20 cellular contexts compared by ENCODE assay signal in genomic region chr17:50613596-50613995, GRCh38. TPM values are rescaled to one million over a fixed set of nuclear protein-coding genes. Genes with fewer than 3 reads are reported as not detected.
DNase-seq lines count a peak whose midpoint lies in the region; ATAC-seq and TF ChIP-seq lines count a peak whose summit lies in the region.
"Had no signal": no experiment of that assay in that cellular context is flagged by ENCODE, and none has a peak within 500 bp of the region (broad histone marks: within the 10 kb centered on the region; RNA-seq: fewer than 3 reads in every experiment).

No MANE protein-coding gene starts in this region.

- H3K4me3 Mint-ChIP-seq in Caco-2 (ENCODE audit: unreplicated experiment) (no peak overlapping the region), chondrocyte (ENCODE audit: unreplicated experiment) (no peak overlapping the region)
- H3K4me3 Mint-ChIP-seq in naive thymus-derived CD4-positive, alpha-beta T cell: no peak overlapping the region
- H3K4me3 Mint-ChIP-seq: activated naive CD8-positive, alpha-beta T cell treated with anti-CD3 and anti-CD28 coated beads, Interleukin-2, amount 10 ng/mL, durations not matched to agents 7 days and 5 days; activated T-helper 1 cell treated with anti-CD3 and anti-CD28 coated beads, Interleukin-12 subunit alpha, Interleukin-12 subunit beta, Interleukin-2, Interleukin-4 antibody, amounts not matched to agents 30 ng/mL and 10 ng/mL and 1 ng/mL, durations not matched to agents 14 hours and 24 hours and 36 hours had no signal

- H3K36me3 ChIP-seq in Caco-2 (ENCODE audit: control insufficient read depth, insufficient read depth, low read length): no peaks in the 10 kb centered on the region
- H3K36me3 ChIP-seq in H7 (replicated peaks; ENCODE audit: control insufficient read depth, insufficient read depth, low read length): no peaks in the 10 kb centered on the region
- no peaks in the 10 kb centered on the region for H3K36me3 ChIP-seq in naive thymus-derived CD4-positive, alpha-beta T cell (ENCODE audit: control insufficient read depth in 2 of 3, insufficient read depth in 3 of 3, low read length in 3 of 3)
- H3K36me3 ChIP-seq: vagina had no signal

- no peaks in the 10 kb centered on the region for H3K27me3 Mint-ChIP-seq in Caco-2 (ENCODE audit: insufficient read depth, unreplicated experiment)
- H3K27me3 Mint-ChIP-seq in chondrocyte (ENCODE audit: low read depth): peaks cover 2% of the 10 kb centered on the region
- peaks cover 4 to 16% (median 5%) of the 10 kb centered on the region in 5 donors for H3K27me3 Mint-ChIP-seq in naive thymus-derived CD4-positive, alpha-beta T cell

- no peaks in the 10 kb centered on the region for H3K9me3 Mint-ChIP-seq in Caco-2 (ENCODE audit: unreplicated experiment)
- no peaks in the 10 kb centered on the region for H3K9me3 Mint-ChIP-seq in chondrocyte (ENCODE audit: low read depth)
- no peaks in the 10 kb centered on the region for H3K9me3 Mint-ChIP-seq in naive thymus-derived CD4-positive, alpha-beta T cell
- H3K9me3 Mint-ChIP-seq: activated naive CD8-positive, alpha-beta T cell treated with anti-CD3 and anti-CD28 coated beads, Interleukin-2, amount 10 ng/mL, durations not matched to agents 7 days and 5 days; activated T-helper 1 cell treated with anti-CD3 and anti-CD28 coated beads, Interleukin-12 subunit alpha, Interleukin-12 subunit beta, Interleukin-2, Interleukin-4 antibody, amounts not matched to agents 30 ng/mL and 10 ng/mL and 1 ng/mL, durations not matched to agents 14 hours and 24 hours and 36 hours had no signal

- H3K4me1 Mint-ChIP-seq in Caco-2 (ENCODE audit: low read depth, unreplicated experiment) (no peaks in the 10 kb centered on the region), chondrocyte (ENCODE audit: low read depth) (peaks cover 6% of the 10 kb centered on the region)
- peaks cover 3 to 8% (median 6%) of the 10 kb centered on the region in 7 donors for H3K4me1 Mint-ChIP-seq in naive thymus-derived CD4-positive, alpha-beta T cell

- BruUV-seq in Caco-2 (replicated peaks; lab: Mats Ljungman, UMichigan): no TSS peak

- CTCF ChIA-PET in Caco-2 (lab: Charles Lee): interaction anchor here (1.7 kb wide), 2 partner anchors 13 to 54 kb away, joined by 4 to 8 read pairs; partner anchors contain the start of gene CACNA1G
- CTCF ChIA-PET in naive thymus-derived CD4-positive, alpha-beta T cell (lab: Charles Lee): no interaction called here

- H3K27me3 ChIP-seq in Caco-2 (replicated peaks; ENCODE audit: control insufficient read depth, insufficient read depth, low read length) (no peaks in the 10 kb centered on the region), H7 (ENCODE audit: control insufficient read depth, insufficient read depth, low read length) (no peaks in the 10 kb centered on the region)
- H3K27me3 ChIP-seq in naive thymus-derived CD4-positive, alpha-beta T cell (ENCODE audit: control insufficient read depth in 2 of 2, insufficient read depth in 2 of 2, low read length in 2 of 2): peaks cover 0 to 2% of the 10 kb centered on the region in 2 donors
- H3K27me3 ChIP-seq: vagina had no signal

- DNase-seq in Caco-2: no peak
- peak; percentile 88 for DNase-seq in H7
- DNase-seq in chondrocyte (ENCODE audit: low spot score): no peak
- DNase-seq in naive thymus-derived CD4-positive, alpha-beta T cell: no peak
- no peak for DNase-seq in NCI-H446 (lab: John Stamatoyannopoulos, UW)
- DNase-seq in T1000 (lab: John Stamatoyannopoulos, UW): no peak
- DNase-seq: activated naive CD8-positive, alpha-beta T cell treated with anti-CD3 and anti-CD28 coated beads, Interleukin-2, amount 10 ng/mL, durations not matched to agents 7 days and 5 days; DMS79; mammary epithelial cell; NCI-H1436 treated with DMSO at 0.1 percent for 48 hours; NCI-H2227 treated with DMSO at 0.1 percent for 48 hours; stimulated activated CD4-positive, alpha-beta T cell treated with anti-CD3 and anti-CD28 coated beads, Interleukin-4, amount 100 ng/mL, for 4 hours had no signal

- H3K27ac ChIP-seq in naive thymus-derived CD4-positive, alpha-beta T cell (ENCODE audit: low read depth, low read length): no peak overlapping the region
- H3K27ac ChIP-seq: C4-2B, skin epidermis, vagina had no signal

- TF ChIP-seq CTCF in Caco-2 (IDR thresholded peaks at IDR 0.05; ENCODE audit: insufficient read depth in 1 of 2, low read depth in 1 of 2, low read length in 1 of 2, severe bottlenecking in 1 of 2, unreplicated experiment in 1 of 2): peak; percentile 22 to 23
- TF ChIP-seq CTCF in chondrocyte (IDR thresholded peaks at IDR 0.05): peak; percentile 24

- no peaks in the 10 kb centered on the region for H3K4me1 ChIP-seq in Caco-2
- H3K4me1 ChIP-seq in naive thymus-derived CD4-positive, alpha-beta T cell (ENCODE audit: control insufficient read depth in 2 of 2, insufficient read depth in 2 of 2, low read length in 2 of 2): no peaks in the 10 kb centered on the region

- H3K36me3 Mint-ChIP-seq in Caco-2 (ENCODE audit: insufficient read depth, unreplicated experiment) (no peaks in the 10 kb centered on the region), chondrocyte (ENCODE audit: low read depth) (no peaks in the 10 kb centered on the region)
- H3K36me3 Mint-ChIP-seq in naive thymus-derived CD4-positive, alpha-beta T cell: no peaks in the 10 kb centered on the region
- H3K36me3 Mint-ChIP-seq: activated naive CD8-positive, alpha-beta T cell treated with anti-CD3 and anti-CD28 coated beads, Interleukin-2, amount 10 ng/mL, durations not matched to agents 7 days and 5 days had no signal

- peak; percentile 23 for ATAC-seq in naive thymus-derived CD4-positive, alpha-beta T cell
- no peak for ATAC-seq in HG02571 (IDR thresholded peaks at IDR 0.05; ENCODE audit: unreplicated experiment)

- no peak overlapping the region for H3K4me3 ChIP-seq in Caco-2 (ENCODE audit: low read depth, low read length)
- H3K4me3 ChIP-seq in H7 (ENCODE audit: insufficient read depth, low read depth, low read length): no peak overlapping the region
- H3K4me3 ChIP-seq in naive thymus-derived CD4-positive, alpha-beta T cell (ENCODE audit: low read length): no peak overlapping the region
- H3K4me3 ChIP-seq: skin epidermis, vagina had no signal

- POLR2A ChIA-PET in Caco-2 (lab: Charles Lee): no interaction called here
- POLR2A ChIA-PET in naive thymus-derived CD4-positive, alpha-beta T cell (lab: Charles Lee): no interaction called here

- no peak overlapping the region for H3K27ac Mint-ChIP-seq in Caco-2 (ENCODE audit: unreplicated experiment)
- no peak overlapping the region for H3K27ac Mint-ChIP-seq in chondrocyte (ENCODE audit: unreplicated experiment)
- H3K27ac Mint-ChIP-seq in naive thymus-derived CD4-positive, alpha-beta T cell: no peak overlapping the region
- H3K27ac Mint-ChIP-seq: activated T-helper 1 cell treated with anti-CD3 and anti-CD28 coated beads, Interleukin-12 subunit alpha, Interleukin-12 subunit beta, Interleukin-2, Interleukin-4 antibody, amounts not matched to agents 30 ng/mL and 10 ng/mL and 1 ng/mL, durations not matched to agents 14 hours and 24 hours and 36 hours had no signal

- H3K9me3 ChIP-seq in Caco-2: no peaks in the 10 kb centered on the region
- no peaks in the 10 kb centered on the region for H3K9me3 ChIP-seq in naive thymus-derived CD4-positive, alpha-beta T cell (ENCODE audit: control insufficient read depth in 2 of 3, low read length in 3 of 3)
- H3K9me3 ChIP-seq: vagina had no signal

- intact Hi-C loops in Caco-2 (cut with micrococcal nuclease; ENCODE audit: unreplicated experiment): no loop called here
- intact Hi-C loops in naive thymus-derived CD4-positive, alpha-beta T cell (cut with micrococcal nuclease): no loop called here

RNA-seq across cellular contexts. Expression of gene ABCC3, which starts 21.1 kb away (rescaled TPM):
- 39.3 and 45.6 TPM in 2 replicates for total RNA-seq in Caco-2 (2022)
- total RNA-seq in H7 (2014; rRNA removed; shearing (Covaris generic)): 0.33 and 0.48 TPM in 2 replicates
- 1.9 to 16.0 TPM (median 2.8 TPM) in 3 replicates for total RNA-seq in chondrocyte
- total RNA-seq in naive thymus-derived CD4-positive, alpha-beta T cell: 10 to 100 TPM in 1 of 5 experiments, 1 to 10 TPM in 2, under 1 TPM in 1, not detected in 1; 0.68 to 22.4 (median 1.3) TPM
- polyA plus RNA-seq in naive thymus-derived CD4-positive, alpha-beta T cell: not detected
- total RNA-seq: activated CD8-positive, alpha-beta memory T cell treated with anti-CD3 and anti-CD28 coated beads for 36 hours; activated T-helper 1 cell treated with anti-CD3 and anti-CD28 coated beads, Interleukin-12 subunit alpha, Interleukin-12 subunit beta, Interleukin-2, Interleukin-4 antibody, amounts not matched to agents 30 ng/mL and 10 ng/mL and 1 ng/mL, durations not matched to agents 14 hours and 24 hours and 36 hours; T-helper 1 cell treated with Interleukin-12 subunit alpha and Interleukin-12 subunit beta and Interleukin-4 antibody, amounts not matched to agents 30 ng/mL and 1 ng/mL, for 36 hours had no signal

RNA-seq across cellular contexts. Expression of gene CACNA1G, which starts 53.1 kb away (rescaled TPM):
- 1.4 and 1.6 TPM in 2 replicates for total RNA-seq in Caco-2 (2022)
- 1.5 and 1.9 TPM in 2 replicates for total RNA-seq in H7 (2014; rRNA removed; shearing (Covaris generic))
- total RNA-seq in chondrocyte: 0.05 to 0.41 TPM (median 0.10 TPM) in 3 replicates
- not detected for total RNA-seq in naive thymus-derived CD4-positive, alpha-beta T cell
- not detected for polyA plus RNA-seq in naive thymus-derived CD4-positive, alpha-beta T cell
- total RNA-seq: MCF 10A; T-helper 1 cell treated with Interleukin-12 subunit alpha and Interleukin-12 subunit beta and Interleukin-4 antibody, amounts not matched to agents 30 ng/mL and 1 ng/mL, for 36 hours had no signal
